ENCODE assay signal across 27 cellular contexts in genomic region chr7:348962-349755, GRCh38. TPM values are rescaled to one million over a fixed set of nuclear protein-coding genes. Genes with fewer than 3 reads are reported as not detected.
A peak's percentile ranks its signal among the peaks of the same experiment; 100 is the strongest.
DNase-seq lines count a peak whose midpoint lies in the region; ATAC-seq and TF ChIP-seq lines count a peak whose summit lies in the region.
"Had no signal": no experiment of that assay in that cellular context is flagged by ENCODE, and none has a peak within 500 bp of the region (broad histone marks: within the 10 kb centered on the region; RNA-seq: fewer than 3 reads in every experiment).

No MANE protein-coding gene starts in this region.

- no peaks in the 10 kb centered on the region for H3K9me3 ChIP-seq in CD4-positive, alpha-beta memory T cell (ENCODE audit: control insufficient read depth in 1 of 2, low read length in 2 of 2)
- no peaks in the 10 kb centered on the region for H3K9me3 ChIP-seq in T-helper 17 cell (ENCODE audit: control insufficient read depth, low read length, poor library complexity, severe bottlenecking)
- H3K9me3 ChIP-seq: MG63, sigmoid colon, SJSA1 had no signal

- H3K36me3 Mint-ChIP-seq in activated CD4-positive, alpha-beta memory T cell treated with anti-CD3 and anti-CD28 coated beads for 36 hours = peaks cover 8% of the 10 kb centered on the region
- no peaks in the 10 kb centered on the region for H3K36me3 Mint-ChIP-seq in activated CD4-positive, alpha-beta memory T cell treated with anti-CD3 and anti-CD28 coated beads, Interleukin-2, amount 10 ng/mL, durations not matched to agents 7 days and 5 days (ENCODE audit: low read depth)
- H3K36me3 Mint-ChIP-seq in CD4-positive, alpha-beta memory T cell = peaks cover 4 to 10% of the 10 kb centered on the region in 2 donors
- no peaks in the 10 kb centered on the region for H3K36me3 Mint-ChIP-seq in T-helper 17 cell (ENCODE audit: low read depth)
- H3K36me3 Mint-ChIP-seq in progenitor cell of endocrine pancreas (ENCODE audit: insufficient read depth) = peaks cover 2% of the 10 kb centered on the region
- H3K36me3 Mint-ChIP-seq: natural killer cell, type B pancreatic cell had no signal

- no peak overlapping the region for H3K27ac Mint-ChIP-seq in activated CD4-positive, alpha-beta memory T cell treated with anti-CD3 and anti-CD28 coated beads for 36 hours
- H3K27ac Mint-ChIP-seq in activated CD4-positive, alpha-beta memory T cell treated with anti-CD3 and anti-CD28 coated beads, Interleukin-2, amount 10 ng/mL, durations not matched to agents 7 days and 5 days = no peak overlapping the region
- H3K27ac Mint-ChIP-seq in CD4-positive, alpha-beta memory T cell = peak overlapping the region in 3 of 7 donors; percentile 31 to 64 (median 50)
- no peak overlapping the region for H3K27ac Mint-ChIP-seq in T-helper 17 cell
- peak overlapping the region; percentile 10 for H3K27ac Mint-ChIP-seq in progenitor cell of endocrine pancreas
- H3K27ac Mint-ChIP-seq: activated CD4-positive, alpha-beta T cell treated with anti-CD3 and anti-CD28 coated beads for 36 hours; activated naive CD4-positive, alpha-beta T cell treated with anti-CD3 and anti-CD28 coated beads for 36 hours; dendritic cell treated with granulocyte-macrophage colony-stimulating factor and Interleukin-4, amounts not matched to agents 40 ng/mL and 50 ng/mL, for 4 days; natural killer cell; type B pancreatic cell had no signal

- no peak overlapping the region for H3K4me3 ChIP-seq in CD4-positive, alpha-beta memory T cell (ENCODE audit: low read length in 2 of 2)
- H3K4me3 ChIP-seq: MG63, sigmoid colon, SJSA1 had no signal

- no peak for TF ChIP-seq CTCF in progenitor cell of endocrine pancreas (IDR thresholded peaks at IDR 0.05; ENCODE audit: unreplicated experiment)

- H3K27me3 ChIP-seq in CD4-positive, alpha-beta memory T cell (ENCODE audit: insufficient read depth, low read length) = no peaks in the 10 kb centered on the region
- H3K27me3 ChIP-seq: BE2C, MG63, sigmoid colon, SJSA1 had no signal

- no peaks in the 10 kb centered on the region for H3K36me3 ChIP-seq in CD4-positive, alpha-beta memory T cell (ENCODE audit: insufficient read depth, low read length)
- H3K36me3 ChIP-seq: BE2C, MG63, sigmoid colon, SJSA1 had no signal

- intact Hi-C loops in activated CD4-positive, alpha-beta memory T cell treated with anti-CD3 and anti-CD28 coated beads for 36 hours (cut with micrococcal nuclease) = no loop called here
- intact Hi-C loops in CD4-positive, alpha-beta memory T cell (cut with micrococcal nuclease) = no loop called here

- no peaks in the 10 kb centered on the region for H3K27me3 Mint-ChIP-seq in activated CD4-positive, alpha-beta memory T cell treated with anti-CD3 and anti-CD28 coated beads for 36 hours
- H3K27me3 Mint-ChIP-seq in activated CD4-positive, alpha-beta memory T cell treated with anti-CD3 and anti-CD28 coated beads, Interleukin-2, amount 10 ng/mL, durations not matched to agents 7 days and 5 days = no peaks in the 10 kb centered on the region
- H3K27me3 Mint-ChIP-seq in CD4-positive, alpha-beta memory T cell = no peaks in the 10 kb centered on the region
- no peaks in the 10 kb centered on the region for H3K27me3 Mint-ChIP-seq in T-helper 17 cell
- H3K27me3 Mint-ChIP-seq in progenitor cell of endocrine pancreas = no peaks in the 10 kb centered on the region
- H3K27me3 Mint-ChIP-seq: activated CD4-positive, alpha-beta T cell treated with anti-CD3 and anti-CD28 coated beads for 36 hours; type B pancreatic cell had no signal

- H3K4me3 Mint-ChIP-seq in activated CD4-positive, alpha-beta memory T cell treated with anti-CD3 and anti-CD28 coated beads for 36 hours = peak overlapping the region; percentile 5
- no peak overlapping the region for H3K4me3 Mint-ChIP-seq in activated CD4-positive, alpha-beta memory T cell treated with anti-CD3 and anti-CD28 coated beads, Interleukin-2, amount 10 ng/mL, durations not matched to agents 7 days and 5 days
- peak overlapping the region in 6 of 8 donors; percentile 9 to 63 (median 36) for H3K4me3 Mint-ChIP-seq in CD4-positive, alpha-beta memory T cell
- peak overlapping the region; percentile 10 for H3K4me3 Mint-ChIP-seq in T-helper 17 cell
- H3K4me3 Mint-ChIP-seq in progenitor cell of endocrine pancreas (ENCODE audit: low read depth) = no peak overlapping the region
- H3K4me3 Mint-ChIP-seq: activated CD4-positive, alpha-beta T cell treated with anti-CD3 and anti-CD28 coated beads for 36 hours; activated naive CD4-positive, alpha-beta T cell treated with anti-CD3 and anti-CD28 coated beads for 36 hours; dendritic cell treated with granulocyte-macrophage colony-stimulating factor and Interleukin-4, amounts not matched to agents 40 ng/mL and 50 ng/mL, for 4 days; natural killer cell; type B pancreatic cell had no signal

- POLR2A ChIA-PET in activated CD4-positive, alpha-beta memory T cell treated with anti-CD3 and anti-CD28 coated beads for 36 hours (lab: Charles Lee) = no interaction called here
- POLR2A ChIA-PET in activated CD4-positive, alpha-beta memory T cell treated with anti-CD3 and anti-CD28 coated beads, Interleukin-2, amount 10 ng/mL, durations not matched to agents 7 days and 5 days (lab: Charles Lee) = no interaction called here
- POLR2A ChIA-PET in CD4-positive, alpha-beta memory T cell (lab: Charles Lee; ENCODE audit: partially characterized antibody) = interaction anchor here (1.0 kb wide), 1 partner anchor 13 kb away, joined by 4 read pairs; no protein-coding TSS in a partner anchor

- CTCF ChIA-PET in activated CD4-positive, alpha-beta memory T cell treated with anti-CD3 and anti-CD28 coated beads for 36 hours (lab: Charles Lee) = no interaction called here
- CTCF ChIA-PET in activated CD4-positive, alpha-beta memory T cell treated with anti-CD3 and anti-CD28 coated beads, Interleukin-2, amount 10 ng/mL, durations not matched to agents 7 days and 5 days (lab: Charles Lee) = no interaction called here
- CTCF ChIA-PET in CD4-positive, alpha-beta memory T cell (lab: Charles Lee; ENCODE audit: partially characterized antibody) = no interaction called here

- H3K27ac ChIP-seq in CD4-positive, alpha-beta memory T cell (ENCODE audit: low read depth, low read length) = no peak overlapping the region
- H3K27ac ChIP-seq: sigmoid colon, SJSA1 had no signal

- no peak for DNase-seq in activated CD4-positive, alpha-beta memory T cell treated with anti-CD3 and anti-CD28 coated beads for 36 hours
- no peak for DNase-seq in activated CD4-positive, alpha-beta memory T cell treated with anti-CD3 and anti-CD28 coated beads, Interleukin-2, amount 10 ng/mL, durations not matched to agents 7 days and 5 days
- no peak for DNase-seq in CD4-positive, alpha-beta memory T cell
- DNase-seq in T-helper 17 cell = no peak
- DNase-seq in progenitor cell of endocrine pancreas (ENCODE audit: low spot score, unreplicated experiment) = no peak
- no peak for DNase-seq in NCI-H2107 (lab: John Stamatoyannopoulos, UW)
- no peak for DNase-seq in NCI-H82 treated with DMSO at 0.1 percent for 48 hours (lab: John Stamatoyannopoulos, UW; ENCODE audit: unreplicated experiment)
- DNase-seq: activated CD4-positive, alpha-beta T cell treated with anti-CD3 and anti-CD28 coated beads for 36 hours; activated naive CD4-positive, alpha-beta T cell treated with anti-CD3 and anti-CD28 coated beads for 36 hours; BE2C; caudate nucleus; HCEC 1CT; left ventricle myocardium superior; MG63; natural killer cell; NCI-H2029 treated with DMSO at 0.1 percent for 48 hours; NCI-H82; OCI-M1; sigmoid colon; T-helper 1 cell had no signal

- H3K9me3 Mint-ChIP-seq in activated CD4-positive, alpha-beta memory T cell treated with anti-CD3 and anti-CD28 coated beads for 36 hours = peaks cover 14% of the 10 kb centered on the region
- no peaks in the 10 kb centered on the region for H3K9me3 Mint-ChIP-seq in activated CD4-positive, alpha-beta memory T cell treated with anti-CD3 and anti-CD28 coated beads, Interleukin-2, amount 10 ng/mL, durations not matched to agents 7 days and 5 days
- peaks cover 0 to 16% (median 4%) of the 10 kb centered on the region in 8 donors for H3K9me3 Mint-ChIP-seq in CD4-positive, alpha-beta memory T cell
- H3K9me3 Mint-ChIP-seq in progenitor cell of endocrine pancreas (ENCODE audit: low read depth) = peaks cover 3% of the 10 kb centered on the region
- H3K9me3 Mint-ChIP-seq: dendritic cell treated with granulocyte-macrophage colony-stimulating factor and Interleukin-4, amounts not matched to agents 40 ng/mL and 50 ng/mL, for 4 days; natural killer cell; type B pancreatic cell had no signal

- H3K4me1 ChIP-seq in CD4-positive, alpha-beta memory T cell (ENCODE audit: insufficient read depth, low read length) = peaks cover 24% of the 10 kb centered on the region
- H3K4me1 ChIP-seq: BE2C, sigmoid colon, SJSA1 had no signal

- ATAC-seq in T-helper 17 cell (no peak), GM19324 (IDR thresholded peaks at IDR 0.05; ENCODE audit: low FRiP score, unreplicated experiment) (no peak)
- ATAC-seq: activated CD4-positive, alpha-beta T cell treated with anti-CD3 and anti-CD28 coated beads for 36 hours; left ventricle myocardium superior; natural killer cell had no signal

- H3K4me1 Mint-ChIP-seq in activated CD4-positive, alpha-beta memory T cell treated with anti-CD3 and anti-CD28 coated beads for 36 hours (ENCODE audit: low read depth) = peaks cover 13% of the 10 kb centered on the region
- H3K4me1 Mint-ChIP-seq in activated CD4-positive, alpha-beta memory T cell treated with anti-CD3 and anti-CD28 coated beads, Interleukin-2, amount 10 ng/mL, durations not matched to agents 7 days and 5 days = peaks cover 14% of the 10 kb centered on the region
- H3K4me1 Mint-ChIP-seq in CD4-positive, alpha-beta memory T cell = peaks cover 0 to 18% (median 11%) of the 10 kb centered on the region in 4 donors
- H3K4me1 Mint-ChIP-seq in T-helper 17 cell (peaks cover 7% of the 10 kb centered on the region), progenitor cell of endocrine pancreas (ENCODE audit: low read depth) (peaks cover 21% of the 10 kb centered on the region)

RNA-seq across cellular contexts. Expression of gene FOXL3, which starts 59.2 kb away (rescaled TPM):
- total RNA-seq in activated CD4-positive, alpha-beta memory T cell treated with anti-CD3 and anti-CD28 coated beads for 36 hours = not detected
- total RNA-seq in activated CD4-positive, alpha-beta memory T cell treated with anti-CD3 and anti-CD28 coated beads, Interleukin-2, amount 10 ng/mL, durations not matched to agents 7 days and 5 days = not detected
- not detected for total RNA-seq in CD4-positive, alpha-beta memory T cell
- not detected for polyA plus RNA-seq in CD4-positive, alpha-beta memory T cell
- not detected for total RNA-seq in T-helper 17 cell
- not detected in 2 replicates for total RNA-seq in progenitor cell of endocrine pancreas
- total RNA-seq: activated CD4-positive, alpha-beta T cell treated with anti-CD3 and anti-CD28 coated beads for 36 hours; activated naive CD4-positive, alpha-beta T cell treated with anti-CD3 and anti-CD28 coated beads for 36 hours; astrocyte; fibroblast of lung; left ventricle myocardium superior; natural killer cell; osteocyte; sigmoid colon; SJSA1 had no signal
- polyA plus RNA-seq: fibroblast of lung, sigmoid colon had no signal

Comparison
In these comparisons a context has a peak if more than half of its experiments do, and no peak if none do; other contexts are left out.
1. H3K4me3 Mint-ChIP-seq: peak in activated CD4-positive, alpha-beta memory T cell treated with anti-CD3 and anti-CD28 coated beads for 36 hours (single experiment), CD4-positive, alpha-beta memory T cell (6 of 8) and T-helper 17 cell (single experiment); none in activated CD4-positive, alpha-beta memory T cell treated with anti-CD3 and anti-CD28 coated beads, Interleukin-2, amount 10 ng/mL, durations not matched to agents 7 days and 5 days (single experiment) and progenitor cell of endocrine pancreas (single experiment).